Comparison of ENCODE assay signal across 8 cellular contexts in genomic region chr11:88886796-88887195, GRCh38.
DNase-seq lines count a peak whose midpoint lies in the region; ATAC-seq and TF ChIP-seq lines count a peak whose summit lies in the region.

No MANE protein-coding gene starts in this region.

- peaks cover 28% of the 10 kb centered on the region for H3K9me3 Mint-ChIP-seq in activated T-helper 2 cell treated with anti-CD3 and anti-CD28 coated beads, Interferon-gamma antibody, Interleukin-2, Interleukin-4, amounts not matched to agents 10 μg/mL and 5 μg/mL and 100 μg/mL, durations not matched to agents 14 hours and 24 hours and 36 hours

- no peak for TF ChIP-seq POLR2A in right lobe of liver (IDR thresholded peaks at IDR 0.05)

- no peaks in the 10 kb centered on the region for H3K27me3 Mint-ChIP-seq in activated T-helper 2 cell treated with anti-CD3 and anti-CD28 coated beads, Interferon-gamma antibody, Interleukin-2, Interleukin-4, amounts not matched to agents 10 μg/mL and 5 μg/mL and 100 μg/mL, durations not matched to agents 14 hours and 24 hours and 36 hours (ENCODE audit: low read depth)

- no peak overlapping the region for H3K27ac ChIP-seq in right lobe of liver

- intact Hi-C loops in activated T-helper 2 cell treated with anti-CD3 and anti-CD28 coated beads, Interferon-gamma antibody, Interleukin-2, Interleukin-4, amounts not matched to agents 10 μg/mL and 5 μg/mL and 100 μg/mL, durations not matched to agents 14 hours and 24 hours and 36 hours (cut with micrococcal nuclease), result no loop called here
- intact Hi-C loops in right lobe of liver (cut with DNase I), result no loop called here

- DNase-seq in activated T-cell treated with anti-CD3 and anti-CD28 coated beads for 4 hours (peak; percentile 13), H7 (peak; percentile 0), NCI-H1694 treated with DMSO at 0.1 percent for 48 hours (lab: John Stamatoyannopoulos, UW) (peak; percentile 7), right lobe of liver (peak in 1 of 3 donors; percentile 56)
- no peak for DNase-seq in activated T-cell treated with anti-CD3 and anti-CD28 coated beads, Interleukin-2, amount 50 U/mL, for 1 hour
- peak; percentile 10 for DNase-seq in activated T-helper 2 cell treated with anti-CD3 and anti-CD28 coated beads, Interferon-gamma antibody, Interleukin-2, Interleukin-4, amounts not matched to agents 10 μg/mL and 5 μg/mL and 100 μg/mL, durations not matched to agents 14 hours and 24 hours and 36 hours (ENCODE audit: low spot score)

- no peaks in the 10 kb centered on the region for H3K4me1 Mint-ChIP-seq in activated T-helper 2 cell treated with anti-CD3 and anti-CD28 coated beads, Interferon-gamma antibody, Interleukin-2, Interleukin-4, amounts not matched to agents 10 μg/mL and 5 μg/mL and 100 μg/mL, durations not matched to agents 14 hours and 24 hours and 36 hours (ENCODE audit: low read depth)

- no peak overlapping the region for H3K27ac Mint-ChIP-seq in activated T-helper 2 cell treated with anti-CD3 and anti-CD28 coated beads, Interferon-gamma antibody, Interleukin-2, Interleukin-4, amounts not matched to agents 10 μg/mL and 5 μg/mL and 100 μg/mL, durations not matched to agents 14 hours and 24 hours and 36 hours

- H3K27me3 ChIP-seq in H7 (ENCODE audit: control insufficient read depth, insufficient read depth, low read length) (no peaks in the 10 kb centered on the region), right lobe of liver (no peaks in the 10 kb centered on the region)

- WGBS in right lobe of liver (ENCODE audit: insufficient coverage, low coverage, low lambda C conversion rate, missing lambda C conversion rate), result 22% methylated on average over 3 of the region's 3 CpGs

- H3K4me3 Mint-ChIP-seq in activated T-helper 2 cell treated with anti-CD3 and anti-CD28 coated beads, Interferon-gamma antibody, Interleukin-2, Interleukin-4, amounts not matched to agents 10 μg/mL and 5 μg/mL and 100 μg/mL, durations not matched to agents 14 hours and 24 hours and 36 hours (ENCODE audit: low read depth), result no peak overlapping the region

- H3K36me3 ChIP-seq in H7 (replicated peaks; ENCODE audit: control insufficient read depth, insufficient read depth, low read length) (no peaks in the 10 kb centered on the region), right lobe of liver (no peaks in the 10 kb centered on the region)

- TF ChIP-seq CTCF in right lobe of liver (IDR thresholded peaks at IDR 0.05), result peak; percentile 45 to 63 (median 55)

- H3K9me3 ChIP-seq in right lobe of liver, result no peaks in the 10 kb centered on the region

- H3K4me3 ChIP-seq in H7 (ENCODE audit: insufficient read depth, low read depth, low read length) (no peak overlapping the region), right lobe of liver (no peak overlapping the region)

- ATAC-seq in right lobe of liver, result peak; percentile 76 to 87 (median 81)
- ATAC-seq in HG02763 (IDR thresholded peaks at IDR 0.05; ENCODE audit: unreplicated experiment), result no peak
- ATAC-seq in HG03457 (IDR thresholded peaks at IDR 0.05; ENCODE audit: unreplicated experiment), result no peak

- no peaks in the 10 kb centered on the region for H3K4me1 ChIP-seq in right lobe of liver

- H3K36me3 Mint-ChIP-seq in activated T-helper 2 cell treated with anti-CD3 and anti-CD28 coated beads, Interferon-gamma antibody, Interleukin-2, Interleukin-4, amounts not matched to agents 10 μg/mL and 5 μg/mL and 100 μg/mL, durations not matched to agents 14 hours and 24 hours and 36 hours (ENCODE audit: low read depth), result no peaks in the 10 kb centered on the region

Comparison
In these comparisons a context has a peak if more than half of its experiments do, and no peak if none do; other contexts are left out.
1. ATAC-seq: peak in right lobe of liver (4 of 4); none in HG02763 (single experiment) and HG03457 (single experiment).